ENCODE assay signal across 16 cellular contexts in the genomic region with DNA sequence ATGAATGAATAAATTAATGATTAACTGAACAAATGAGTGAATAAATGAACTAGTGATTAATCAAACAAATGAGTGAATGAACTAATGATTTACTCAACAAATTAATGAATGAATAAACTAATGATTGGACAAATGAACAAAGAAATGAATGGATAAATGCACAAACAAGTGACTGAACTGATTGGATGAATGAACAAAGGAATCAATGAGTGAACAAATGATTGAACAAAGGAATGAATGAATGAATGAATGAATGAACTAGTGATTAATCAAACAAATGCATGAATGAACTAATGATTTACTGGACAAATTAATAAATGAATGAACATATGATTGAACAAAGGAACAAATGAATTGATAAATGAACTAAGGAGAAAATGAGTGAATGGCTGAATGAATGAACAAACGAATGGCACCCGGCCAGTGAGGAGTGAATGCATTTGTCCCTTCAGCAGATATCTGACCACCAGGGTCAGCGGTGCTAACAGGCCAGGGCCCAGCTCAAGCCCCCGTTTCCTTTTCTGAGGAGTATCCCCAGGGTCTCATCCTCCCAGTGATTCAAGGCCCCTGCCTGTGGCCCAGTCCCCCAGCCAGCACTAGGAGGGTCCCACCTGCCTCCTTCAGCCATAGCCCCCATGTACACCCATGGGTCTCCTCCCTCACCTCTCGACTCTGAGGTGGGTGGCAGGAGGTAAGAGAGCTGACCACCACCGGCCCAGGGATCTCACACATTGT. TPM values are rescaled to one million over a fixed set of nuclear protein-coding genes. Genes with fewer than 3 reads are reported as not detected.
A peak's percentile ranks its signal among the peaks of the same experiment; 100 is the strongest.
DNase-seq lines count a peak whose midpoint lies in the region; ATAC-seq and TF ChIP-seq lines count a peak whose summit lies in the region.
"Had no signal": no experiment of that assay in that cellular context is flagged by ENCODE, and none has a peak within 500 bp of the region (broad histone marks: within the 10 kb centered on the region; RNA-seq: fewer than 3 reads in every experiment).

No MANE protein-coding gene starts in this region.

- DNase-seq in activated effector memory CD4-positive, alpha-beta T cell treated with anti-CD3 and anti-CD28 coated beads, Interleukin-2, amount 50 U/mL, for 16 hours: peak; percentile 49
- DNase-seq in activated effector memory CD4-positive, alpha-beta T cell treated with Interleukin-2 at 50 U/mL for 16 hours: no peak
- DNase-seq in activated B cell treated with CpG ODN at 0.5 μM for 24 hours (peak; percentile 11), left lobe of liver (ENCODE audit: low spot score) (peak; percentile 39), putamen (ENCODE audit: low spot score) (no peak), DMS53 (lab: John Stamatoyannopoulos, UW) (no peak), NCI-H69 (lab: John Stamatoyannopoulos, UW) (no peak)
- no peak for DNase-seq in stimulated activated effector memory CD8-positive, alpha-beta T cell treated with anti-CD3 and anti-CD28 coated beads, Interleukin-12 subunit alpha, Interleukin-12 subunit beta, amount 100 ng/mL, for 72 hours (ENCODE audit: low spot score in 2 of 2)
- DNase-seq: DND-41; hippocampal formation; NCI-H1417 treated with DMSO at 0.1 percent for 48 hours; NCI-H226; stimulated activated CD4-positive, alpha-beta T cell treated with anti-CD3 and anti-CD28 coated beads, Interleukin-1b, Interleukin-23, amount 100 ng/mL, for 48 hours had no signal

- no peak for TF ChIP-seq CTCF in activated B cell treated with CpG ODN at 0.5 μM for 24 hours (IDR thresholded peaks at IDR 0.05)

- no peaks in the 10 kb centered on the region for H3K36me3 Mint-ChIP-seq in activated B cell treated with CpG ODN at 0.5 μM for 24 hours (ENCODE audit: low read depth)
- H3K36me3 Mint-ChIP-seq in stimulated activated effector memory CD8-positive, alpha-beta T cell treated with anti-CD3 and anti-CD28 coated beads, Interleukin-12 subunit alpha, Interleukin-12 subunit beta, amount 100 ng/mL, for 72 hours: no peaks in the 10 kb centered on the region

- H3K27me3 Mint-ChIP-seq in activated B cell treated with CpG ODN at 0.5 μM for 24 hours: no peaks in the 10 kb centered on the region

- intact Hi-C loops in activated B cell treated with CpG ODN at 0.5 μM for 24 hours (cut with micrococcal nuclease): no loop called here

- H3K4me1 Mint-ChIP-seq in activated B cell treated with CpG ODN at 0.5 μM for 24 hours: no peaks in the 10 kb centered on the region
- peaks cover 34% of the 10 kb centered on the region for H3K4me1 Mint-ChIP-seq in stimulated activated effector memory CD8-positive, alpha-beta T cell treated with anti-CD3 and anti-CD28 coated beads, Interleukin-12 subunit alpha, Interleukin-12 subunit beta, amount 100 ng/mL, for 72 hours

- no peaks in the 10 kb centered on the region for H3K9me3 Mint-ChIP-seq in activated B cell treated with CpG ODN at 0.5 μM for 24 hours
- no peaks in the 10 kb centered on the region for H3K9me3 Mint-ChIP-seq in stimulated activated effector memory CD8-positive, alpha-beta T cell treated with anti-CD3 and anti-CD28 coated beads, Interleukin-12 subunit alpha, Interleukin-12 subunit beta, amount 100 ng/mL, for 72 hours
- H3K9me3 Mint-ChIP-seq: activated T-helper 1 cell treated with anti-CD3 and anti-CD28 coated beads, Interleukin-12 subunit alpha, Interleukin-12 subunit beta, Interleukin-2, Interleukin-4 antibody, amounts not matched to agents 30 ng/mL and 10 ng/mL and 1 ng/mL, durations not matched to agents 14 hours and 24 hours and 36 hours had no signal

- ATAC-seq in activated B cell treated with CpG ODN at 0.5 μM for 24 hours (ENCODE audit: low read depth): no peak
- no peak for ATAC-seq in left lobe of liver
- ATAC-seq in stimulated activated effector memory CD8-positive, alpha-beta T cell treated with anti-CD3 and anti-CD28 coated beads, Interleukin-12 subunit alpha, Interleukin-12 subunit beta, amount 100 ng/mL, for 72 hours: no peak
- ATAC-seq: A549, left colon had no signal

- POLR2A ChIA-PET in activated B cell treated with CpG ODN at 0.5 μM for 24 hours (lab: Charles Lee): no interaction called here

- no peak overlapping the region for H3K27ac Mint-ChIP-seq in activated B cell treated with CpG ODN at 0.5 μM for 24 hours
- peak overlapping the region; percentile 67 for H3K27ac Mint-ChIP-seq in stimulated activated effector memory CD8-positive, alpha-beta T cell treated with anti-CD3 and anti-CD28 coated beads, Interleukin-12 subunit alpha, Interleukin-12 subunit beta, amount 100 ng/mL, for 72 hours
- H3K27ac Mint-ChIP-seq: activated T-helper 1 cell treated with anti-CD3 and anti-CD28 coated beads, Interleukin-12 subunit alpha, Interleukin-12 subunit beta, Interleukin-2, Interleukin-4 antibody, amounts not matched to agents 30 ng/mL and 10 ng/mL and 1 ng/mL, durations not matched to agents 14 hours and 24 hours and 36 hours had no signal

- no peak overlapping the region for H3K4me3 Mint-ChIP-seq in activated B cell treated with CpG ODN at 0.5 μM for 24 hours
- no peak overlapping the region for H3K4me3 Mint-ChIP-seq in stimulated activated effector memory CD8-positive, alpha-beta T cell treated with anti-CD3 and anti-CD28 coated beads, Interleukin-12 subunit alpha, Interleukin-12 subunit beta, amount 100 ng/mL, for 72 hours
- H3K4me3 Mint-ChIP-seq: activated T-helper 1 cell treated with anti-CD3 and anti-CD28 coated beads, Interleukin-12 subunit alpha, Interleukin-12 subunit beta, Interleukin-2, Interleukin-4 antibody, amounts not matched to agents 30 ng/mL and 10 ng/mL and 1 ng/mL, durations not matched to agents 14 hours and 24 hours and 36 hours had no signal

- CTCF ChIA-PET in activated B cell treated with CpG ODN at 0.5 μM for 24 hours (lab: Charles Lee): no interaction called here

RNA-seq across cellular contexts. Expression of gene WNT9A, which starts 49.9 kb away (rescaled TPM):
- 0.05 TPM in 1 of 2 replicates, not detected in the other for total RNA-seq in activated B cell treated with CpG ODN at 0.5 μM for 24 hours
- total RNA-seq in left lobe of liver: 0.05 TPM
- total RNA-seq: activated T-helper 1 cell treated with anti-CD3 and anti-CD28 coated beads, Interleukin-12 subunit alpha, Interleukin-12 subunit beta, Interleukin-2, Interleukin-4 antibody, amounts not matched to agents 30 ng/mL and 10 ng/mL and 1 ng/mL, durations not matched to agents 14 hours and 24 hours and 36 hours had no signal

Comparison
In these comparisons a context has a peak if more than half of its experiments do, and no peak if none do; other contexts are left out.
1. DNase-seq: peak in activated effector memory CD4-positive, alpha-beta T cell treated with anti-CD3 and anti-CD28 coated beads, Interleukin-2, amount 50 U/mL, for 16 hours (single experiment), activated B cell treated with CpG ODN at 0.5 μM for 24 hours (single experiment) and left lobe of liver (single experiment); none in activated effector memory CD4-positive, alpha-beta T cell treated with Interleukin-2 at 50 U/mL for 16 hours (single experiment), stimulated activated effector memory CD8-positive, alpha-beta T cell treated with anti-CD3 and anti-CD28 coated beads, Interleukin-12 subunit alpha, Interleukin-12 subunit beta, amount 100 ng/mL, for 72 hours (0 of 2), putamen (single experiment), DMS53 (single experiment) and NCI-H69 (single experiment).